ENCODE assay signal across 24 cellular contexts in genomic region chr9:92435263-92435662, GRCh38.
"Had no signal": no experiment of that assay in that cellular context is flagged by ENCODE, and none has a peak within 500 bp of the region (broad histone marks: within the 10 kb centered on the region; RNA-seq: fewer than 3 reads in every experiment).

No MANE protein-coding gene starts in this region.

- H3K36me3 ChIP-seq: colonic mucosa, esophagus muscularis mucosa, esophagus squamous epithelium, gastrocnemius medialis, gastroesophageal sphincter, heart left ventricle, heart right ventricle had no signal

- H3K27ac ChIP-seq: colonic mucosa, coronary artery, dorsolateral prefrontal cortex, epithelial cell of prostate, esophagus muscularis mucosa, esophagus squamous epithelium, foreskin keratinocyte, gastrocnemius medialis, gastroesophageal sphincter, heart left ventricle, heart right ventricle, hepatocyte had no signal

- H3K4me1 ChIP-seq: colonic mucosa, esophagus squamous epithelium, heart right ventricle had no signal

- H3K9me3 ChIP-seq: colonic mucosa, esophagus muscularis mucosa, esophagus squamous epithelium, gastrocnemius medialis, gastroesophageal sphincter, heart left ventricle, heart right ventricle had no signal

- H3K4me3 ChIP-seq: colonic mucosa, coronary artery, dorsolateral prefrontal cortex, esophagus muscularis mucosa, esophagus squamous epithelium, gastrocnemius medialis, gastroesophageal sphincter, heart left ventricle, heart right ventricle, hepatocyte had no signal

- DNase-seq: colonic mucosa; cortex of kidney; dermis blood vessel endothelial cell; dorsolateral prefrontal cortex; effector CD4-positive, alpha-beta T cell; effector CD8-positive, alpha-beta T cell; effector memory CD4-positive, alpha-beta T cell; effector memory CD8-positive, alpha-beta T cell; endodermal cell; erythroblast; esophagus squamous epithelium; foreskin fibroblast; foreskin keratinocyte; foreskin melanocyte; gastrocnemius medialis; glutamatergic neuron; head of caudate nucleus; heart left ventricle; heart right ventricle had no signal
